1 cellular context compared by ENCODE assay signal in the genomic region with DNA sequence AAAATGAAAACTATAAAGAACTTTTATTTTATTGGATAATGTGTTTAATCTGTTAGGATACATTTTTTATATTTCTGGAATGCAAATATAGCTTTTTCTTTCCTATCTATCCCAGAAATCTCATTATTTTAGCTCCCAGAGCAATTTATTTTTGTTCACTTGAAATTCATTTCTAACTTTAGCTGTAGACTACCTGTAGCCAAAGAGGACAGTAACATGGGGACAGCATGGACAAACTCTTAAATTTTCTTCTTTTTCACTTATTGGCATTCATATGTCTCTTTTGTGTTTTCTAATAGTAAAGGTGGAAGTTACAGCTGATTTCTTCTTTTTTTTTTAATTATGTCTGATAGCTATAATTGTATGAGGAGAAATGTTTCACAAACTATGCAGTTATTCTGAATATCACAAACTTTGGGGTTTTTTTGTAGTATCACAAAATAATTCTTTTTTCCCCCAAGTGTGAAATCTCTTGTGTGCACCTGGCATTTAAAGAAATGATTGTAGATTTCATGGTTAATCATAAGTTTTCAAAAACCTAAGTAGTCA.
TF ChIP-seq lines count a peak whose summit lies in the region.

No MANE protein-coding gene starts in this region.

TF ChIP-seq in HepG2, 621 proteins besides CTCF, POLR2A, EP300 and RAD21:
- TF ChIP-seq GLI4 (CRISPR knock-in tag; IDR thresholded peaks at IDR 0.05; ENCODE audit: borderline replicate concordance), result no peak
- TF ChIP-seq XRCC5 (optimal IDR thresholded peaks at IDR 0.05; ENCODE audit: low read length), result no peak
- no peak for TF ChIP-seq RARA (CRISPR knock-in tag; IDR thresholded peaks at IDR 0.05)
- TF ChIP-seq EZH2 (conservative IDR thresholded peaks at IDR 0.05; ENCODE audit: low read depth, low read length), result no peak
- TF ChIP-seq CREB1 (IDR thresholded peaks at IDR 0.05), result no peak
- TF ChIP-seq CREB1 (CRISPR knock-in tag; IDR thresholded peaks at IDR 0.05), result 0 out of 2 replicates have a peak, but pooled peaks have one; percentile 10
